ENCODE assay signal across 8 cellular contexts in genomic region chr20:846894-847278, GRCh38. TPM values are rescaled to one million over a fixed set of nuclear protein-coding genes. Genes with fewer than 3 reads are reported as not detected.
DNase-seq lines count a peak whose midpoint lies in the region; ATAC-seq lines count a peak whose summit lies in the region.

No MANE protein-coding gene starts in this region.

- H3K4me3 Mint-ChIP-seq in T-helper 2 cell treated with Interferon-gamma antibody and Interleukin-4, amounts not matched to agents 5 μg/mL and 100 μg/mL, for 36 hours, result peak overlapping the region; percentile 87
- H3K4me3 Mint-ChIP-seq in activated naive CD8-positive, alpha-beta T cell treated with anti-CD3 and anti-CD28 coated beads, Interleukin-2, amount 10 ng/mL, durations not matched to agents 7 days and 5 days, result peak overlapping the region; percentile 94
- peak overlapping the region; percentile 54 for H3K4me3 Mint-ChIP-seq in stimulated activated memory B cell treated with anti-CD40 and anti-IgM and Interleukin-4, amounts not matched to agents 10 μg/mL and 1 μg/mL and 100 μg/mL, for 72 hours

- POLR2A ChIA-PET in activated naive CD8-positive, alpha-beta T cell treated with anti-CD3 and anti-CD28 coated beads, Interleukin-2, amount 10 ng/mL, durations not matched to agents 7 days and 5 days (lab: Charles Lee), result interaction anchor here (0.5 to 7.8 kb wide), 9 partner anchors 8 to 1256 kb away, joined by 3 to 98 read pairs (median 6); partner anchors contain the start of gene FAM110A

- no peaks in the 10 kb centered on the region for H3K27me3 Mint-ChIP-seq in T-helper 2 cell treated with Interferon-gamma antibody and Interleukin-4, amounts not matched to agents 5 μg/mL and 100 μg/mL, for 36 hours (ENCODE audit: low read depth)
- H3K27me3 Mint-ChIP-seq in activated naive CD8-positive, alpha-beta T cell treated with anti-CD3 and anti-CD28 coated beads, Interleukin-2, amount 10 ng/mL, durations not matched to agents 7 days and 5 days, result no peaks in the 10 kb centered on the region
- no peaks in the 10 kb centered on the region for H3K27me3 Mint-ChIP-seq in stimulated activated memory B cell treated with anti-CD40 and anti-IgM and Interleukin-4, amounts not matched to agents 10 μg/mL and 1 μg/mL and 100 μg/mL, for 72 hours

- peak overlapping the region; percentile 94 for H3K27ac Mint-ChIP-seq in T-helper 2 cell treated with Interferon-gamma antibody and Interleukin-4, amounts not matched to agents 5 μg/mL and 100 μg/mL, for 36 hours
- peak overlapping the region; percentile 96 for H3K27ac Mint-ChIP-seq in activated naive CD8-positive, alpha-beta T cell treated with anti-CD3 and anti-CD28 coated beads, Interleukin-2, amount 10 ng/mL, durations not matched to agents 7 days and 5 days
- peak overlapping the region; percentile 92 for H3K27ac Mint-ChIP-seq in stimulated activated memory B cell treated with anti-CD40 and anti-IgM and Interleukin-4, amounts not matched to agents 10 μg/mL and 1 μg/mL and 100 μg/mL, for 72 hours

- H3K36me3 Mint-ChIP-seq in T-helper 2 cell treated with Interferon-gamma antibody and Interleukin-4, amounts not matched to agents 5 μg/mL and 100 μg/mL, for 36 hours (ENCODE audit: low read depth), result peaks cover 35% of the 10 kb centered on the region
- H3K36me3 Mint-ChIP-seq in activated naive CD8-positive, alpha-beta T cell treated with anti-CD3 and anti-CD28 coated beads, Interleukin-2, amount 10 ng/mL, durations not matched to agents 7 days and 5 days, result peaks cover 27% of the 10 kb centered on the region
- peaks cover 12% of the 10 kb centered on the region for H3K36me3 Mint-ChIP-seq in stimulated activated memory B cell treated with anti-CD40 and anti-IgM and Interleukin-4, amounts not matched to agents 10 μg/mL and 1 μg/mL and 100 μg/mL, for 72 hours

- H3K9me3 Mint-ChIP-seq in T-helper 2 cell treated with Interferon-gamma antibody and Interleukin-4, amounts not matched to agents 5 μg/mL and 100 μg/mL, for 36 hours, result peaks cover 8% of the 10 kb centered on the region
- peaks cover 3% of the 10 kb centered on the region for H3K9me3 Mint-ChIP-seq in activated naive CD8-positive, alpha-beta T cell treated with anti-CD3 and anti-CD28 coated beads, Interleukin-2, amount 10 ng/mL, durations not matched to agents 7 days and 5 days
- no peaks in the 10 kb centered on the region for H3K9me3 Mint-ChIP-seq in stimulated activated memory B cell treated with anti-CD40 and anti-IgM and Interleukin-4, amounts not matched to agents 10 μg/mL and 1 μg/mL and 100 μg/mL, for 72 hours

- DNase-seq in T-helper 2 cell treated with Interferon-gamma antibody and Interleukin-4, amounts not matched to agents 5 μg/mL and 100 μg/mL, for 36 hours (ENCODE audit: low spot score), result peak; percentile 33
- peak; percentile 76 for DNase-seq in activated naive CD8-positive, alpha-beta T cell treated with anti-CD3 and anti-CD28 coated beads, Interleukin-2, amount 10 ng/mL, durations not matched to agents 7 days and 5 days
- DNase-seq in DMS53 treated with DMSO at 0.1 percent for 48 hours (lab: John Stamatoyannopoulos, UW; ENCODE audit: unreplicated experiment) (no peak), NCI-H446 treated with DMSO at 0.1 percent for 48 hours (lab: John Stamatoyannopoulos, UW) (no peak), DMS 273 (lab: John Stamatoyannopoulos, UW; ENCODE audit: unreplicated experiment) (no peak), NCI-H226 (no peak)

- ATAC-seq in GM21825 (IDR thresholded peaks at IDR 0.05; ENCODE audit: unreplicated experiment), result peak; percentile 34
- peak; percentile 63 for ATAC-seq in activated naive CD8-positive, alpha-beta T cell treated with anti-CD3 and anti-CD28 coated beads, Interleukin-2, amount 10 ng/mL, durations not matched to agents 7 days and 5 days (ENCODE audit: low read depth)
- peak; percentile 63 for ATAC-seq in stimulated activated memory B cell treated with anti-CD40 and anti-IgM and Interleukin-4, amounts not matched to agents 10 μg/mL and 1 μg/mL and 100 μg/mL, for 72 hours

- peaks cover 34% of the 10 kb centered on the region for H3K4me1 Mint-ChIP-seq in T-helper 2 cell treated with Interferon-gamma antibody and Interleukin-4, amounts not matched to agents 5 μg/mL and 100 μg/mL, for 36 hours (ENCODE audit: low read depth)
- H3K4me1 Mint-ChIP-seq in activated naive CD8-positive, alpha-beta T cell treated with anti-CD3 and anti-CD28 coated beads, Interleukin-2, amount 10 ng/mL, durations not matched to agents 7 days and 5 days, result peaks cover 47% of the 10 kb centered on the region
- peaks cover 45% of the 10 kb centered on the region for H3K4me1 Mint-ChIP-seq in stimulated activated memory B cell treated with anti-CD40 and anti-IgM and Interleukin-4, amounts not matched to agents 10 μg/mL and 1 μg/mL and 100 μg/mL, for 72 hours

RNA-seq across cellular contexts. Expression of gene FAM110A, which starts 13.4 kb away (rescaled TPM):
- total RNA-seq in activated naive CD8-positive, alpha-beta T cell treated with anti-CD3 and anti-CD28 coated beads, Interleukin-2, amount 10 ng/mL, durations not matched to agents 7 days and 5 days, result 10 to 100 TPM; 44.5 to 50.6 TPM

Comparison
In these comparisons a context has a peak if more than half of its experiments do, and no peak if none do; other contexts are left out.
1. DNase-seq: peak in T-helper 2 cell treated with Interferon-gamma antibody and Interleukin-4, amounts not matched to agents 5 μg/mL and 100 μg/mL, for 36 hours (single experiment) and activated naive CD8-positive, alpha-beta T cell treated with anti-CD3 and anti-CD28 coated beads, Interleukin-2, amount 10 ng/mL, durations not matched to agents 7 days and 5 days (single experiment); none in DMS53 treated with DMSO at 0.1 percent for 48 hours (single experiment), NCI-H446 treated with DMSO at 0.1 percent for 48 hours (single experiment), DMS 273 (single experiment) and NCI-H226 (single experiment).
2. Peak in every context shown above with its lines, with median percentiles within 50 percentile points of each other: ATAC-seq, H3K27ac Mint-ChIP-seq and H3K4me3 Mint-ChIP-seq.